In genomic region chr9:6305954-6306563, GRCh38 we compare ENCODE assay signal across 8 cellular contexts. TPM values are rescaled to one million over a fixed set of nuclear protein-coding genes. Genes with fewer than 3 reads are reported as not detected.
A peak's percentile ranks its signal among the peaks of the same experiment; 100 is the strongest.
DNase-seq lines count a peak whose midpoint lies in the region; ATAC-seq and TF ChIP-seq lines count a peak whose summit lies in the region.

No MANE protein-coding gene starts in this region.

- POLR2A ChIA-PET in GM10248 (lab: Yijun Ruan, JAX) (no interaction called here), WTC11 (lab: Charles Lee) (no interaction called here)

- no peak overlapping the region for H3K4me3 ChIP-seq in right atrium auricular region
- H3K4me3 ChIP-seq in suprapubic skin: no peak overlapping the region

- H3K27ac ChIP-seq in right atrium auricular region (no peak overlapping the region), suprapubic skin (no peak overlapping the region)

- H3K9me3 ChIP-seq in right atrium auricular region: no peaks in the 10 kb centered on the region
- no peaks in the 10 kb centered on the region for H3K9me3 ChIP-seq in suprapubic skin

- DNase-seq in GM10248 (ENCODE audit: extremely low spot score) (peak; percentile 42), MV-4-11 (lab: John Stamatoyannopoulos, UW) (peak; percentile 49), WTC11 (ENCODE audit: low spot score) (no peak), right atrium auricular region (ENCODE audit: low spot score) (no peak), suprapubic skin (ENCODE audit: low spot score in 2 of 2) (no peak)

- H3K4me1 ChIP-seq in right atrium auricular region: no peaks in the 10 kb centered on the region
- peaks cover 4% of the 10 kb centered on the region for H3K4me1 ChIP-seq in suprapubic skin

- peak; percentile 50 for TF ChIP-seq CTCF in GM10248 (IDR thresholded peaks at IDR 0.05; ENCODE audit: control extremely low read depth, extremely low read depth, low read depth, missing control alignments)
- TF ChIP-seq CTCF in WTC11 (IDR thresholded peaks at IDR 0.05): 0 out of 2 replicates have a peak, but pooled peaks have one; percentile 14
- peak; percentile 34 to 67 for TF ChIP-seq CTCF in right atrium auricular region (IDR thresholded peaks at IDR 0.05)
- peak; percentile 38 to 48 for TF ChIP-seq CTCF in suprapubic skin (IDR thresholded peaks at IDR 0.05)

- no peaks in the 10 kb centered on the region for H3K9me3 Mint-ChIP-seq in WTC11
- H3K9me3 Mint-ChIP-seq in activated T-helper 17 cell treated with anti-CD3 and anti-CD28 coated beads, Interleukin-2, amount 50 U/mL, for 72 hours: no peaks in the 10 kb centered on the region

- no peak overlapping the region for H3K4me3 Mint-ChIP-seq in WTC11
- no peak overlapping the region for H3K4me3 Mint-ChIP-seq in activated T-helper 17 cell treated with anti-CD3 and anti-CD28 coated beads, Interleukin-2, amount 50 U/mL, for 72 hours

- TF ChIP-seq POLR2A in suprapubic skin (IDR thresholded peaks at IDR 0.05): no peak

- H3K36me3 Mint-ChIP-seq in WTC11: no peaks in the 10 kb centered on the region
- no peaks in the 10 kb centered on the region for H3K36me3 Mint-ChIP-seq in activated T-helper 17 cell treated with anti-CD3 and anti-CD28 coated beads, Interleukin-2, amount 50 U/mL, for 72 hours (ENCODE audit: low read depth)

- H3K36me3 ChIP-seq in right atrium auricular region (no peaks in the 10 kb centered on the region), suprapubic skin (no peaks in the 10 kb centered on the region)

- CTCF ChIA-PET in GM10248 (lab: Yijun Ruan, JAX): interaction anchor here (0.6 to 4.5 kb wide), 44 partner anchors 11 to 474 kb away, joined by 3 to 48 read pairs (median 4); partner anchors contain the start of genes ERMP1 and RANBP6
- CTCF ChIA-PET in WTC11 (lab: Charles Lee): interaction anchor here (0.5 to 4.0 kb wide), 27 partner anchors 9 to 430 kb away, joined by 3 to 79 read pairs (median 4); no protein-coding TSS in a partner anchor

- H3K27ac Mint-ChIP-seq in WTC11: no peak overlapping the region
- H3K27ac Mint-ChIP-seq in activated T-helper 17 cell treated with anti-CD3 and anti-CD28 coated beads, Interleukin-2, amount 50 U/mL, for 72 hours: no peak overlapping the region

- WGBS in suprapubic skin: 86% methylated on average over 2 of the region's 2 CpGs

- no peak for TF ChIP-seq EP300 in suprapubic skin (IDR thresholded peaks at IDR 0.05)

- 0 out of 2 replicates have a peak, but pooled peaks cover 4% of the 10 kb centered on the region for H3K4me1 Mint-ChIP-seq in WTC11
- H3K4me1 Mint-ChIP-seq in activated T-helper 17 cell treated with anti-CD3 and anti-CD28 coated beads, Interleukin-2, amount 50 U/mL, for 72 hours: no peaks in the 10 kb centered on the region

- H3K27me3 ChIP-seq in right atrium auricular region: no peaks in the 10 kb centered on the region
- H3K27me3 ChIP-seq in suprapubic skin: no peaks in the 10 kb centered on the region

- H3K27me3 Mint-ChIP-seq in WTC11 (ENCODE audit: low read depth): no peaks in the 10 kb centered on the region; the same call in 1 of the 2 replicates
- peaks cover 14% of the 10 kb centered on the region for H3K27me3 Mint-ChIP-seq in activated T-helper 17 cell treated with anti-CD3 and anti-CD28 coated beads, Interleukin-2, amount 50 U/mL, for 72 hours

- ATAC-seq in WTC11: no peak
- no peak for ATAC-seq in GM21528 (IDR thresholded peaks at IDR 0.05; ENCODE audit: low FRiP score, unreplicated experiment)
- no peak for ATAC-seq in activated T-helper 17 cell treated with anti-CD3 and anti-CD28 coated beads, Interleukin-2, amount 50 U/mL, for 72 hours (replicated peaks)
- no peak for ATAC-seq in HG03571 (IDR thresholded peaks at IDR 0.05; ENCODE audit: unreplicated experiment)

TF ChIP-seq in WTC11, 78 proteins besides CTCF, POLR2A, EP300 and RAD21:
- TF ChIP-seq HMGXB4 (CRISPR knock-in tag; IDR thresholded peaks at IDR 0.05) (no peak), PREB (CRISPR knock-in tag; IDR thresholded peaks at IDR 0.05; ENCODE audit: borderline replicate concordance) (no peak), E2F4 (CRISPR knock-in tag; IDR thresholded peaks at IDR 0.05; ENCODE audit: borderline replicate concordance, low read depth) (no peak), HMGA2 (CRISPR knock-in tag; IDR thresholded peaks at IDR 0.05) (no peak), JAZF1 (CRISPR knock-in tag; IDR thresholded peaks at IDR 0.05) (no peak)

RNA-seq across cellular contexts. Expression of gene TPD52L3, which starts 22.1 kb away (rescaled TPM):
- total RNA-seq in WTC11 (2021) (not detected in 3 replicates), right atrium auricular region (not detected), suprapubic skin (not detected)
- not detected for total RNA-seq in activated T-helper 17 cell treated with anti-CD3 and anti-CD28 coated beads, Interleukin-2, amount 50 U/mL, for 72 hours

Comparison
In these comparisons a context has a peak if more than half of its experiments do, and no peak if none do; other contexts are left out.
1. DNase-seq: peak in GM10248 (single experiment) and MV-4-11 (single experiment); none in WTC11 (single experiment), right atrium auricular region (single experiment) and suprapubic skin (0 of 2).
2. Peak in every context shown above with its lines, with median percentiles within 50 percentile points of each other: CTCF ChIP-seq.